ENCODE assay signal across 20 cellular contexts in genomic region chr22:47116426-47117341, GRCh38.
DNase-seq lines count a peak whose midpoint lies in the region; ATAC-seq, FAIRE-seq and TF ChIP-seq lines count a peak whose summit lies in the region.
"Had no signal": no experiment of that assay in that cellular context is flagged by ENCODE, and none has a peak within 500 bp of the region (broad histone marks: within the 10 kb centered on the region; RNA-seq: fewer than 3 reads in every experiment).

No MANE protein-coding gene starts in this region.

- TF ChIP-seq CTCF in liver (IDR thresholded peaks at IDR 0.05; ENCODE audit: low read depth, low read length, missing input control): no peak
- no peak for TF ChIP-seq CTCF in HepG2 (CRISPR knock-in tag; IDR thresholded peaks at IDR 0.05)

- intact Hi-C loops in HepG2 (cut with micrococcal nuclease; ENCODE audit: unreplicated experiment): no loop called here
- intact Hi-C loops in left colon (cut with DNase I, micrococcal nuclease): no loop called here

- H2BK120ac ChIP-seq in neuronal stem cell (ENCODE audit: low read depth, low read length): no peak overlapping the region

- TF ChIP-seq EP300 in HepG2 (IDR thresholded peaks at IDR 0.05; ENCODE audit: low read depth in 2 of 2, low read length in 2 of 2) (no peak), HepG2 (CRISPR knock-in tag; IDR thresholded peaks at IDR 0.05; ENCODE audit: borderline replicate concordance) (no peak)

- BruUV-seq in HepG2 (replicated peaks; lab: Mats Ljungman, UMichigan): no TSS peak

- no peak for ATAC-seq in HepG2
- peak; percentile 23 for ATAC-seq in left colon
- ATAC-seq: GM12878 had no signal

- no peak overlapping the region for H3K4ac ChIP-seq in neuronal stem cell (ENCODE audit: low read length)

- H3K18ac ChIP-seq in neuronal stem cell (ENCODE audit: low read length): peak overlapping the region; percentile 16

- POLR2A ChIA-PET in HepG2 (lab: Yijun Ruan, JAX): no interaction called here

- no peak overlapping the region for H3K23ac ChIP-seq in neuronal stem cell (ENCODE audit: low read depth, low read length, poor library complexity)

- no peaks in the 10 kb centered on the region for H3K79me2 ChIP-seq in HepG2 (ENCODE audit: insufficient read depth, low read length)

- CTCF ChIA-PET in HepG2 (lab: Yijun Ruan, JAX; ENCODE audit: low intra/inter-chr PET ratio, low total read pairs): no interaction called here

- H2BK5ac ChIP-seq in neuronal stem cell (ENCODE audit: low read length): no peak overlapping the region

- H2BK12ac ChIP-seq in neuronal stem cell (ENCODE audit: low read length): no peak overlapping the region

- no peak for DNase-seq in HepG2 (ENCODE audit: low spot score)
- peak in 1 of 2 donors; percentile 18 for DNase-seq in left colon
- DNase-seq in neuronal stem cell (ENCODE audit: low spot score): no peak
- no peak for DNase-seq in cerebellar nuclear complex (lab: John Stamatoyannopoulos, UW)
- DNase-seq in SKM-1 (lab: John Stamatoyannopoulos, UW; ENCODE audit: unreplicated experiment): no peak
- no peak for DNase-seq in NCI-H1694 treated with DMSO at 0.1 percent for 48 hours (lab: John Stamatoyannopoulos, UW)
- DNase-seq: AML-193; Calu3; CD4-positive, CD25-positive, alpha-beta regulatory T cell; DMS79; H7; NCI-H1092; NCI-H187; NCI-H446 treated with DMSO at 0.1 percent for 48 hours; NCI-H748 treated with DMSO at 0.1 percent for 48 hours had no signal

- H3K4me2 ChIP-seq in HepG2 (ENCODE audit: low read depth, low read length) (no peak overlapping the region), neuronal stem cell (ENCODE audit: insufficient read depth, low read length, poor library complexity, severe bottlenecking) (no peak overlapping the region)
- H3K4me2 ChIP-seq: KMS-11 had no signal

- H3K36me3 ChIP-seq in liver (ENCODE audit: control insufficient read depth in 4 of 4, insufficient read depth in 3 of 4, low read depth in 1 of 4, low read length in 3 of 4) (peaks cover 0 to 3% (median 0%) of the 10 kb centered on the region in 4 donors), HepG2 (replicated peaks in 1 of 2; ENCODE audit: control insufficient read depth in 1 of 2, insufficient read depth in 2 of 2, low read length in 2 of 2) (peaks cover 4% of the 10 kb centered on the region in 2 experiments; a peak in 3 of 5 replicates), neuronal stem cell (replicated peaks in 1 of 2; ENCODE audit: control insufficient read depth in 2 of 2, insufficient read depth in 2 of 2, low read length in 2 of 2) (no peaks in the 10 kb centered on the region)

- no peaks in the 10 kb centered on the region for H3K9me3 ChIP-seq in liver (ENCODE audit: control insufficient read depth in 4 of 4, low read length in 3 of 4)
- H3K9me3 ChIP-seq in HepG2 (ENCODE audit: low read length): no peaks in the 10 kb centered on the region
- H3K9me3 ChIP-seq in neuronal stem cell (replicated peaks in 1 of 2; ENCODE audit: control insufficient read depth in 2 of 2, insufficient read depth in 1 of 2, low read depth in 1 of 2, low read length in 2 of 2): no peaks in the 10 kb centered on the region

- H4K20me1 ChIP-seq in HepG2 (ENCODE audit: insufficient read depth, low read length): no peaks in the 10 kb centered on the region

- H3K79me1 ChIP-seq in neuronal stem cell (ENCODE audit: low read depth, low read length): peaks cover 1% of the 10 kb centered on the region

- peak in 1 of 2 donors; percentile 30 for TF ChIP-seq RAD21 in liver (IDR thresholded peaks at IDR 0.05)
- TF ChIP-seq RAD21 in HepG2 (CRISPR knock-in tag; IDR thresholded peaks at IDR 0.05): no peak

- no peaks in the 10 kb centered on the region for H3K27me3 ChIP-seq in liver (ENCODE audit: control insufficient read depth in 4 of 4, insufficient read depth in 4 of 4, low read length in 3 of 4)
- H3K27me3 ChIP-seq in HepG2 (ENCODE audit: control insufficient read depth in 1 of 2, insufficient read depth in 2 of 2, low read length in 2 of 2): no peaks in the 10 kb centered on the region; a peak in 1 of 5 replicates
- H3K27me3 ChIP-seq in neuronal stem cell (ENCODE audit: control insufficient read depth in 3 of 3, insufficient read depth in 3 of 3, low read depth in 1 of 3, low read length in 3 of 3): no peaks in the 10 kb centered on the region

- no peak overlapping the region for H2AK5ac ChIP-seq in neuronal stem cell (ENCODE audit: low read depth, low read length)

- H3K4me3 ChIP-seq in liver (ENCODE audit: low read depth in 1 of 3, low read length in 3 of 3) (no peak overlapping the region), HepG2 (replicated peaks in 1 of 3; ENCODE audit: insufficient read depth in 1 of 3, low read depth in 2 of 3, low read length in 3 of 3) (no peak overlapping the region), neuronal stem cell (ENCODE audit: low read length in 2 of 2) (no peak overlapping the region)
- H3K4me3 ChIP-seq: GM12878 had no signal

- 89% methylated on average over 28 of the region's 28 CpGs for WGBS in liver
- 97% methylated on average over 19 of the region's 28 CpGs for WGBS in HepG2 (ENCODE audit: low lambda C conversion rate)
- WGBS in neuronal stem cell (ENCODE audit: extremely low coverage in 2 of 2, insufficient read length in 2 of 2, insufficient replicate concordance in 1 of 2), 2 donors: no CpG with 5 or more reads among the region's 28 CpGs

- TF ChIP-seq POLR2A in HepG2 (IDR thresholded peaks at IDR 0.05; ENCODE audit: insufficient read depth in 1 of 2, low read depth in 2 of 2, low read length in 2 of 2): no peak

- no peak for FAIRE-seq in HepG2 (lab: Jason Lieb, UNC)
- FAIRE-seq: GM12878, GM18507, RCC 7860 had no signal

- H4K91ac ChIP-seq in neuronal stem cell (ENCODE audit: low read depth, low read length, poor library complexity): no peak overlapping the region

- no peak overlapping the region for H2BK15ac ChIP-seq in neuronal stem cell (ENCODE audit: low read length)

- no peak overlapping the region for H3K27ac ChIP-seq in liver (ENCODE audit: low read depth in 1 of 2, low read length in 2 of 2)
- H3K27ac ChIP-seq in HepG2 (ENCODE audit: extremely low read length, insufficient read depth, low read length): no peak overlapping the region
- H3K27ac ChIP-seq in neuronal stem cell (replicated peaks; ENCODE audit: low read length): no peak overlapping the region
- H3K27ac ChIP-seq: KMS-11 had no signal

- H2AFZ ChIP-seq in HepG2 (ENCODE audit: low read length) (no peak overlapping the region), neuronal stem cell (ENCODE audit: low read length) (no peak overlapping the region)

- H3K9ac ChIP-seq in liver (ENCODE audit: low read depth in 1 of 2, low read length in 2 of 2): no peak overlapping the region
- no peak overlapping the region for H3K9ac ChIP-seq in HepG2 (ENCODE audit: insufficient read depth, low read depth, low read length)
- H3K9ac ChIP-seq in neuronal stem cell (ENCODE audit: low read depth, low read length, poor library complexity): no peak overlapping the region
- H3K9ac ChIP-seq: KMS-11 had no signal

- no peak overlapping the region for H4K8ac ChIP-seq in neuronal stem cell (ENCODE audit: low read depth, low read length)

- H3K4me1 ChIP-seq in liver (ENCODE audit: control insufficient read depth in 4 of 4, insufficient read depth in 4 of 4, low read length in 3 of 4) (peaks cover 0 to 7% (median 4%) of the 10 kb centered on the region in 4 donors), HepG2 (ENCODE audit: insufficient read depth, low read length) (peaks cover 2% of the 10 kb centered on the region), neuronal stem cell (ENCODE audit: control insufficient read depth in 2 of 2, insufficient read depth in 1 of 2, low read depth in 1 of 2, low read length in 2 of 2) (peaks cover 0 to 2% of the 10 kb centered on the region in 2 donors)

- in situ Hi-C loops in HepG2 (cut with HindIII; ENCODE audit: extremely low pct_ligation_motif_present, low pct_unique_long_range_greater_than_20kb): no loop called here

- H3K14ac ChIP-seq in neuronal stem cell (ENCODE audit: low read length): no peak overlapping the region

TF ChIP-seq in liver, 16 proteins besides CTCF, POLR2A, EP300 and RAD21:
- TF ChIP-seq SP1 (IDR thresholded peaks at IDR 0.05): no peak
- TF ChIP-seq RXRA (IDR thresholded peaks at IDR 0.05): peak; percentile 54 to 55
- TF ChIP-seq HNF4A (conservative IDR thresholded peaks at IDR 0.05): peak in 1 of 2 donors; percentile 18

TF ChIP-seq in HepG2, 621 proteins besides CTCF, POLR2A, EP300 and RAD21:
- TF ChIP-seq ZNF605 (CRISPR knock-in tag; IDR thresholded peaks at IDR 0.05): no peak
- no peak for TF ChIP-seq EEA1 (CRISPR knock-in tag; IDR thresholded peaks at IDR 0.05; ENCODE audit: borderline replicate concordance)
- TF ChIP-seq RARA (CRISPR knock-in tag; IDR thresholded peaks at IDR 0.05): no peak
- TF ChIP-seq ZNF343 (CRISPR knock-in tag; IDR thresholded peaks at IDR 0.05): no peak
- no peak for TF ChIP-seq TOE1 (CRISPR knock-in tag; IDR thresholded peaks at IDR 0.05)
